1 cellular context compared by ENCODE assay signal in genomic region chr5:136000147-136000546, GRCh38.
TF ChIP-seq lines count a peak whose summit lies in the region.

No MANE protein-coding gene starts in this region.

TF ChIP-seq in IMR-90, 13 proteins besides CTCF, POLR2A, EP300 and RAD21 (continued from another document):
- TF ChIP-seq, protein P1, sequence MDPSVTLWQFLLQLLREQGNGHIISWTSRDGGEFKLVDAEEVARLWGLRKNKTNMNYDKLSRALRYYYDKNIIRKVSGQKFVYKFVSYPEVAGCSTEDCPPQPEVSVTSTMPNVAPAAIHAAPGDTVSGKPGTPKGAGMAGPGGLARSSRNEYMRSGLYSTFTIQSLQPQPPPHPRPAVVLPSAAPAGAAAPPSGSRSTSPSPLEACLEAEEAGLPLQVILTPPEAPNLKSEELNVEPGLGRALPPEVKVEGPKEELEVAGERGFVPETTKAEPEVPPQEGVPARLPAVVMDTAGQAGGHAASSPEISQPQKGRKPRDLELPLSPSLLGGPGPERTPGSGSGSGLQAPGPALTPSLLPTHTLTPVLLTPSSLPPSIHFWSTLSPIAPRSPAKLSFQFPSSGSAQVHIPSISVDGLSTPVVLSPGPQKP (IDR thresholded peaks at IDR 0.05; ENCODE audit: borderline replicate concordance, low read depth, low read length): no peak
- TF ChIP-seq SMC3 (IDR thresholded peaks at IDR 0.05; ENCODE audit: low read depth, low read length) (no peak), RCOR1 (IDR thresholded peaks at IDR 0.05; ENCODE audit: insufficient replicate concordance, low read length) (no peak), USF2 (IDR thresholded peaks at IDR 0.05; ENCODE audit: low read depth, low read length) (no peak), BHLHE40 (IDR thresholded peaks at IDR 0.05; ENCODE audit: low read depth, low read length) (no peak), FOS (IDR thresholded peaks at IDR 0.05; ENCODE audit: low read depth, low read length) (no peak)
TF ChIP-seq in IMR-90: peak in this region for 0.
